ENCODE assay signal across 1 cellular context in genomic region chr2:115443550-115444185, GRCh38.
TF ChIP-seq lines count a peak whose summit lies in the region.

No MANE protein-coding gene starts in this region.

TF ChIP-seq in GM23338, 12 proteins besides CTCF, POLR2A, EP300 and RAD21 (continued from another document):
- TF ChIP-seq ZNF462 (CRISPR knock-in tag; IDR thresholded peaks at IDR 0.05), result no peak
- no peak for TF ChIP-seq ETS1 (IDR thresholded peaks at IDR 0.05)
- no peak for TF ChIP-seq ZNF331 (CRISPR knock-in tag; IDR thresholded peaks at IDR 0.05; ENCODE audit: low read depth)
- TF ChIP-seq CREB1 (CRISPR knock-in tag; IDR thresholded peaks at IDR 0.05; ENCODE audit: low read depth), result no peak
- no peak for TF ChIP-seq STAT1 (IDR thresholded peaks at IDR 0.05; ENCODE audit: unreplicated experiment)
